ENCODE assay signal across 3 cellular contexts in the genomic region with DNA sequence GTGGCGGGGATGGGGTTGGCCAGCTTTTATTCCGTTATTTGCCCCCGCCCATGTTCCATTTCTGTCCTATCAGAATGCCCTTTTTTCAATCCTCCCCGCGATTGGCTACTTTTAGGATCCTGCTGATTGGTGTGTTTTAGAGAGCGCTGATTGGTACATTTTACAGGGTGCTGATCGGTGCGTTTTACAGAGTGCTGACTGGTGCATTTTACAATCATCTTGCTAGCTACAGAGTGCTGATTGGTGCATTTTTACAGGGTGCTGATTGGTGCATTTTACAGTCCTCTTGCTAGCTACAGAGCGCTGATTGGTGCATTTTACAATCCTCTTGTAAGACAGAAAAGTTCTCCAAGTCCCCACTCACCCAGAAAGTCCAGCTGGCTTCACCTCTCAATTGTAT. TPM values are rescaled to one million over a fixed set of nuclear protein-coding genes. Genes with fewer than 3 reads are reported as not detected.
"Had no signal": no experiment of that assay in that cellular context is flagged by ENCODE, and none has a peak within 500 bp of the region (broad histone marks: within the 10 kb centered on the region; RNA-seq: fewer than 3 reads in every experiment).

No MANE protein-coding gene starts in this region.

RNA-seq across cellular contexts. Expression of gene SPPL2C, which starts 17.4 kb away (rescaled TPM):
- total RNA-seq: HT-29, HT1080 had no signal
- polyA plus RNA-seq: IgD-negative memory B cell had no signal

RNA-seq across cellular contexts. Expression of gene MAPT, which starts 32.2 kb away (rescaled TPM):
- polyA plus RNA-seq: IgD-negative memory B cell had no signal
